Comparison of ENCODE assay signal across 29 cellular contexts in genomic region chr22:31022516-31022915, GRCh38.
"Had no signal": no experiment of that assay in that cellular context is flagged by ENCODE, and none has a peak within 500 bp of the region (broad histone marks: within the 10 kb centered on the region; RNA-seq: fewer than 3 reads in every experiment).

No MANE protein-coding gene starts in this region.

- H3K4me1 Mint-ChIP-seq: activated CD4-positive, alpha-beta memory T cell treated with anti-CD3 and anti-CD28 coated beads, Interleukin-2, amount 10 ng/mL, durations not matched to agents 7 days and 5 days; activated CD4-positive, alpha-beta T cell treated with anti-CD3 and anti-CD28 coated beads, Interleukin-2, amount 10 ng/mL, durations not matched to agents 7 days and 5 days; activated naive CD4-positive, alpha-beta T cell treated with anti-CD3 and anti-CD28 coated beads, Interleukin-2, amount 10 ng/mL, durations not matched to agents 7 days and 5 days; activated naive CD8-positive, alpha-beta T cell treated with anti-CD3 and anti-CD28 coated beads, Interleukin-2, amount 10 ng/mL, durations not matched to agents 7 days and 5 days; brain had no signal

- H3K27ac ChIP-seq: ascending aorta, epithelial cell of prostate, esophagus squamous epithelium had no signal

- H3K9me3 Mint-ChIP-seq: activated CD4-positive, alpha-beta memory T cell treated with anti-CD3 and anti-CD28 coated beads, Interleukin-2, amount 10 ng/mL, durations not matched to agents 7 days and 5 days; activated CD4-positive, alpha-beta T cell treated with anti-CD3 and anti-CD28 coated beads, Interleukin-2, amount 10 ng/mL, durations not matched to agents 7 days and 5 days; activated naive CD4-positive, alpha-beta T cell treated with anti-CD3 and anti-CD28 coated beads, Interleukin-2, amount 10 ng/mL, durations not matched to agents 7 days and 5 days; activated naive CD4-positive, alpha-beta T cell treated with anti-CD3 and anti-CD28 coated beads, Interleukin-2, amount 50 U/mL, for 72 hours; activated naive CD8-positive, alpha-beta T cell treated with anti-CD3 and anti-CD28 coated beads, Interleukin-2, amount 10 ng/mL, durations not matched to agents 7 days and 5 days; activated T-cell treated with anti-CD3 and anti-CD28 coated beads, Interleukin-2, amount 50 U/mL, for 24 hours; activated T-cell treated with anti-CD3 and anti-CD28 coated beads, Interleukin-2, amount 50 U/mL, for 72 hours had no signal

- ATAC-seq: activated naive CD4-positive, alpha-beta T cell treated with anti-CD3 and anti-CD28 coated beads, Interleukin-2, amount 50 U/mL, for 72 hours; activated T-cell treated with anti-CD3 and anti-CD28 coated beads, Interleukin-2, amount 50 U/mL, for 72 hours had no signal

- H3K27me3 Mint-ChIP-seq: activated CD4-positive, alpha-beta memory T cell treated with anti-CD3 and anti-CD28 coated beads, Interleukin-2, amount 10 ng/mL, durations not matched to agents 7 days and 5 days; activated naive CD4-positive, alpha-beta T cell treated with anti-CD3 and anti-CD28 coated beads, Interleukin-2, amount 10 ng/mL, durations not matched to agents 7 days and 5 days; activated naive CD8-positive, alpha-beta T cell treated with anti-CD3 and anti-CD28 coated beads, Interleukin-2, amount 10 ng/mL, durations not matched to agents 7 days and 5 days; activated T-cell treated with anti-CD3 and anti-CD28 coated beads, Interleukin-2, amount 50 U/mL, for 24 hours had no signal

- H3K27ac Mint-ChIP-seq: activated CD4-positive, alpha-beta memory T cell treated with anti-CD3 and anti-CD28 coated beads, Interleukin-2, amount 10 ng/mL, durations not matched to agents 7 days and 5 days; activated CD4-positive, alpha-beta T cell treated with anti-CD3 and anti-CD28 coated beads, Interleukin-2, amount 10 ng/mL, durations not matched to agents 7 days and 5 days; activated naive CD4-positive, alpha-beta T cell treated with anti-CD3 and anti-CD28 coated beads, Interleukin-2, amount 10 ng/mL, durations not matched to agents 7 days and 5 days; activated naive CD4-positive, alpha-beta T cell treated with anti-CD3 and anti-CD28 coated beads, Interleukin-2, amount 50 U/mL, for 72 hours; activated naive CD8-positive, alpha-beta T cell treated with anti-CD3 and anti-CD28 coated beads, Interleukin-2, amount 10 ng/mL, durations not matched to agents 7 days and 5 days; activated T-cell treated with anti-CD3 and anti-CD28 coated beads, Interleukin-2, amount 50 U/mL, for 24 hours; activated T-cell treated with anti-CD3 and anti-CD28 coated beads, Interleukin-2, amount 50 U/mL, for 72 hours; brain had no signal

- H3K9me3 ChIP-seq: ascending aorta, esophagus squamous epithelium had no signal

- H3K4me3 ChIP-seq: ascending aorta, esophagus squamous epithelium had no signal

- H3K27me3 ChIP-seq: ascending aorta, esophagus squamous epithelium had no signal

- FAIRE-seq: bronchial epithelial cell, colon, endometrium, endothelial cell of umbilical vein had no signal

- H3K36me3 Mint-ChIP-seq: activated naive CD4-positive, alpha-beta T cell treated with anti-CD3 and anti-CD28 coated beads, Interleukin-2, amount 10 ng/mL, durations not matched to agents 7 days and 5 days; activated naive CD4-positive, alpha-beta T cell treated with anti-CD3 and anti-CD28 coated beads, Interleukin-2, amount 50 U/mL, for 72 hours; activated naive CD8-positive, alpha-beta T cell treated with anti-CD3 and anti-CD28 coated beads, Interleukin-2, amount 10 ng/mL, durations not matched to agents 7 days and 5 days; brain had no signal

- DNase-seq: activated CD4-positive, alpha-beta memory T cell treated with anti-CD3 and anti-CD28 coated beads, Interleukin-2, amount 10 ng/mL, durations not matched to agents 7 days and 5 days; activated CD4-positive, alpha-beta T cell treated with anti-CD3 and anti-CD28 coated beads for 1 hour; activated CD4-positive, alpha-beta T cell treated with anti-CD3 and anti-CD28 coated beads for 4 hours; activated CD4-positive, alpha-beta T cell treated with anti-CD3 and anti-CD28 coated beads, Interleukin-2, amount 10 ng/mL, durations not matched to agents 7 days and 5 days; activated CD4-positive, alpha-beta T cell treated with anti-CD3 and anti-CD28 coated beads, Interleukin-2, amount 50 U/mL, for 4 hours; activated CD8-positive, alpha-beta memory T cell treated with anti-CD3 and anti-CD28 coated beads, Interleukin-2, amount 50 U/mL, for 48 hours; activated gamma-delta T cell; activated naive CD4-positive, alpha-beta T cell; activated naive CD4-positive, alpha-beta T cell treated with anti-CD3 and anti-CD28 coated beads, Interleukin-2, amount 10 ng/mL, durations not matched to agents 7 days and 5 days; activated naive CD8-positive, alpha-beta T cell treated with anti-CD3 and anti-CD28 coated beads, Interleukin-2, amount 10 ng/mL, durations not matched to agents 7 days and 5 days; activated T-cell treated with anti-CD3 and anti-CD28 coated beads for 4 hours; activated T-cell treated with anti-CD3 and anti-CD28 coated beads, Interleukin-2, amount 50 U/mL, for 24 hours; activated T-cell treated with anti-CD3 and anti-CD28 coated beads, Interleukin-2, amount 50 U/mL, for 72 hours; caudate nucleus; cortex of kidney; dermis blood vessel endothelial cell; effector CD4-positive, alpha-beta T cell; esophagus squamous epithelium; foreskin melanocyte; T-helper 1 cell; T-helper 2 cell had no signal

- H3K4me3 Mint-ChIP-seq: activated CD4-positive, alpha-beta memory T cell treated with anti-CD3 and anti-CD28 coated beads, Interleukin-2, amount 10 ng/mL, durations not matched to agents 7 days and 5 days; activated CD4-positive, alpha-beta T cell treated with anti-CD3 and anti-CD28 coated beads, Interleukin-2, amount 10 ng/mL, durations not matched to agents 7 days and 5 days; activated naive CD4-positive, alpha-beta T cell treated with anti-CD3 and anti-CD28 coated beads, Interleukin-2, amount 10 ng/mL, durations not matched to agents 7 days and 5 days; activated naive CD8-positive, alpha-beta T cell treated with anti-CD3 and anti-CD28 coated beads, Interleukin-2, amount 10 ng/mL, durations not matched to agents 7 days and 5 days; activated T-cell treated with anti-CD3 and anti-CD28 coated beads, Interleukin-2, amount 50 U/mL, for 24 hours; activated T-cell treated with anti-CD3 and anti-CD28 coated beads, Interleukin-2, amount 50 U/mL, for 72 hours; brain had no signal

- H3K36me3 ChIP-seq: ascending aorta, esophagus squamous epithelium had no signal
